In genomic region chr9:121646992-121647391, GRCh38 we compare ENCODE assay signal across 17 cellular contexts.
"Had no signal": no experiment of that assay in that cellular context is flagged by ENCODE, and none has a peak within 500 bp of the region (broad histone marks: within the 10 kb centered on the region; RNA-seq: fewer than 3 reads in every experiment).

No MANE protein-coding gene starts in this region.

- H3K4me3 ChIP-seq: adrenal gland, transverse colon had no signal

- H3K9me3 Mint-ChIP-seq: activated CD8-positive, alpha-beta T cell treated with anti-CD3 and anti-CD28 coated beads for 36 hours; activated naive CD4-positive, alpha-beta T cell treated with anti-CD3 and anti-CD28 coated beads, Interleukin-2, amount 50 U/mL, for 24 hours; natural killer cell; stimulated activated memory B cell treated with anti-CD40 and anti-IgM and Interleukin-4, amounts not matched to agents 10 μg/mL and 1 μg/mL and 100 μg/mL, for 72 hours; WTC11 had no signal

- ATAC-seq: activated CD8-positive, alpha-beta T cell treated with anti-CD3 and anti-CD28 coated beads for 36 hours; natural killer cell; stimulated activated memory B cell treated with anti-CD40 and anti-IgM and Interleukin-4, amounts not matched to agents 10 μg/mL and 1 μg/mL and 100 μg/mL, for 72 hours; WTC11 had no signal

- H3K27ac Mint-ChIP-seq: activated CD8-positive, alpha-beta T cell treated with anti-CD3 and anti-CD28 coated beads for 36 hours; activated naive CD4-positive, alpha-beta T cell treated with anti-CD3 and anti-CD28 coated beads, Interleukin-2, amount 50 U/mL, for 24 hours; natural killer cell; stimulated activated memory B cell treated with anti-CD40 and anti-IgM and Interleukin-4, amounts not matched to agents 10 μg/mL and 1 μg/mL and 100 μg/mL, for 72 hours; WTC11 had no signal

- H3K27ac ChIP-seq: adrenal gland, transverse colon had no signal

- H3K36me3 ChIP-seq: adrenal gland, transverse colon had no signal

- H3K27me3 ChIP-seq: adrenal gland had no signal

- H3K9me3 ChIP-seq: adrenal gland, transverse colon had no signal

- DNase-seq: activated CD4-positive, alpha-beta T cell treated with anti-CD3 and anti-CD28 coated beads for 4 hours; activated CD8-positive, alpha-beta T cell treated with anti-CD3 and anti-CD28 coated beads for 36 hours; activated effector memory CD4-positive, alpha-beta T cell treated with anti-CD3 and anti-CD28 coated beads, Interleukin-2, amount 50 U/mL, for 16 hours; activated T-cell treated with anti-CD3 and anti-CD28 coated beads, Interleukin-2, amount 50 U/mL, for 48 hours; hippocampal formation; mesenchymal stem cell; natural killer cell; occipital lobe; stimulated activated CD4-positive, alpha-beta T cell treated with anti-CD3 and anti-CD28 coated beads, Interleukin-2, amount 100 ng/mL, for 48 hours; substantia nigra; T-helper 1 cell; T1000; transverse colon had no signal

- H3K36me3 Mint-ChIP-seq: activated naive CD4-positive, alpha-beta T cell treated with anti-CD3 and anti-CD28 coated beads, Interleukin-2, amount 50 U/mL, for 24 hours; natural killer cell; stimulated activated memory B cell treated with anti-CD40 and anti-IgM and Interleukin-4, amounts not matched to agents 10 μg/mL and 1 μg/mL and 100 μg/mL, for 72 hours; WTC11 had no signal

- H3K4me3 Mint-ChIP-seq: activated CD8-positive, alpha-beta T cell treated with anti-CD3 and anti-CD28 coated beads for 36 hours; activated naive CD4-positive, alpha-beta T cell treated with anti-CD3 and anti-CD28 coated beads, Interleukin-2, amount 50 U/mL, for 24 hours; natural killer cell; stimulated activated memory B cell treated with anti-CD40 and anti-IgM and Interleukin-4, amounts not matched to agents 10 μg/mL and 1 μg/mL and 100 μg/mL, for 72 hours; WTC11 had no signal
